16 cellular contexts compared by ENCODE assay signal in genomic region chr9:99234618-99235017, GRCh38. TPM values are rescaled to one million over a fixed set of nuclear protein-coding genes. Genes with fewer than 3 reads are reported as not detected.
DNase-seq lines count a peak whose midpoint lies in the region; ATAC-seq and TF ChIP-seq lines count a peak whose summit lies in the region.
"Had no signal": no experiment of that assay in that cellular context is flagged by ENCODE, and none has a peak within 500 bp of the region (broad histone marks: within the 10 kb centered on the region; RNA-seq: fewer than 3 reads in every experiment).

No MANE protein-coding gene starts in this region.

- no peak overlapping the region for H2AFZ ChIP-seq in MM.1S (ENCODE audit: low read length)

- H3K4me1 Mint-ChIP-seq in stimulated activated naive B cell treated with anti-CD40 and anti-IgM and Interleukin-4, amounts not matched to agents 10 μg/mL and 1 μg/mL and 100 μg/mL, for 72 hours = peaks cover 46 to 82% of the 10 kb centered on the region in 2 donors
- peaks cover 4 to 19% (median 6%) of the 10 kb centered on the region in 4 donors for H3K4me1 Mint-ChIP-seq in naive thymus-derived CD8-positive, alpha-beta T cell

- H3K4me1 ChIP-seq in left ventricle myocardium inferior (peaks cover 30% of the 10 kb centered on the region), MM.1S (ENCODE audit: low read length) (peaks cover 36% of the 10 kb centered on the region)
- H3K4me1 ChIP-seq: A549 had no signal

- H3K27ac Mint-ChIP-seq in stimulated activated naive B cell treated with anti-CD40 and anti-IgM and Interleukin-4, amounts not matched to agents 10 μg/mL and 1 μg/mL and 100 μg/mL, for 72 hours = peak overlapping the region; percentile 98
- peak overlapping the region in 1 of 10 donors; percentile 4 for H3K27ac Mint-ChIP-seq in naive thymus-derived CD8-positive, alpha-beta T cell

- H3K27me3 ChIP-seq in left ventricle myocardium inferior (ENCODE audit: low read depth) (no peaks in the 10 kb centered on the region), MM.1S (replicated peaks; ENCODE audit: insufficient read depth, low read length) (no peaks in the 10 kb centered on the region)

- peaks cover 35 to 63% of the 10 kb centered on the region in 2 donors for H3K36me3 Mint-ChIP-seq in stimulated activated naive B cell treated with anti-CD40 and anti-IgM and Interleukin-4, amounts not matched to agents 10 μg/mL and 1 μg/mL and 100 μg/mL, for 72 hours
- H3K36me3 Mint-ChIP-seq in naive thymus-derived CD8-positive, alpha-beta T cell = peaks cover 0 to 52% (median 16%) of the 10 kb centered on the region in 3 donors

- H3K9me2 ChIP-seq in MM.1S (replicated peaks; ENCODE audit: insufficient read depth, low read length) = no peaks in the 10 kb centered on the region

- intact Hi-C loops in left ventricle myocardium inferior (cut with micrococcal nuclease) = no loop called here
- intact Hi-C loops in cardiac septum (cut with DNase I) = no loop called here

- peaks cover 2 to 3% of the 10 kb centered on the region in 2 donors for H3K9me3 Mint-ChIP-seq in stimulated activated naive B cell treated with anti-CD40 and anti-IgM and Interleukin-4, amounts not matched to agents 10 μg/mL and 1 μg/mL and 100 μg/mL, for 72 hours
- no peaks in the 10 kb centered on the region for H3K9me3 Mint-ChIP-seq in naive thymus-derived CD8-positive, alpha-beta T cell
- H3K9me3 Mint-ChIP-seq: CD14-positive monocyte had no signal

- H4K20me1 ChIP-seq in MM.1S (ENCODE audit: insufficient read depth, low read length) = no peaks in the 10 kb centered on the region

- peak overlapping the region; percentile 19 to 52 for H3K4me3 Mint-ChIP-seq in stimulated activated naive B cell treated with anti-CD40 and anti-IgM and Interleukin-4, amounts not matched to agents 10 μg/mL and 1 μg/mL and 100 μg/mL, for 72 hours
- no peak overlapping the region for H3K4me3 Mint-ChIP-seq in naive thymus-derived CD8-positive, alpha-beta T cell
- H3K4me3 Mint-ChIP-seq: CD14-positive monocyte had no signal

- ATAC-seq in stimulated activated naive B cell treated with anti-CD40 and anti-IgM and Interleukin-4, amounts not matched to agents 10 μg/mL and 1 μg/mL and 100 μg/mL, for 72 hours (replicated peaks) = no peak
- ATAC-seq in naive thymus-derived CD8-positive, alpha-beta T cell = no peak
- ATAC-seq in HG03432 (IDR thresholded peaks at IDR 0.05; ENCODE audit: unreplicated experiment) = no peak
- ATAC-seq: A549 had no signal

- H3K27me3 Mint-ChIP-seq in stimulated activated naive B cell treated with anti-CD40 and anti-IgM and Interleukin-4, amounts not matched to agents 10 μg/mL and 1 μg/mL and 100 μg/mL, for 72 hours = no peaks in the 10 kb centered on the region
- no peaks in the 10 kb centered on the region for H3K27me3 Mint-ChIP-seq in naive thymus-derived CD8-positive, alpha-beta T cell

- peaks cover 43% of the 10 kb centered on the region for H3K36me3 ChIP-seq in left ventricle myocardium inferior
- peaks cover 5% of the 10 kb centered on the region; the same call in 1 of the 2 replicates for H3K36me3 ChIP-seq in MM.1S (replicated peaks; ENCODE audit: insufficient read depth, low read length)

- H3F3A ChIP-seq in MM.1S (ENCODE audit: insufficient read depth, low read length) = peaks cover 28% of the 10 kb centered on the region

- no peak overlapping the region for H3K4me3 ChIP-seq in left ventricle myocardium inferior
- H3K4me3 ChIP-seq in MM.1S (ENCODE audit: low read length) = no peak overlapping the region
- H3K4me3 ChIP-seq: A549 had no signal

- 0 out of 2 replicates have a peak overlapping the region, but pooled peaks have one; percentile 5 for H3K4me2 ChIP-seq in MM.1S (ENCODE audit: low read depth, low read length)
- H3K4me2 ChIP-seq: A549 had no signal

- peaks cover 14% of the 10 kb centered on the region; the same call in 1 of the 2 replicates for H3K79me2 ChIP-seq in MM.1S (ENCODE audit: low read length)

- no peak overlapping the region for H3K9ac ChIP-seq in MM.1S (ENCODE audit: low read length)

- no peak for TF ChIP-seq CTCF in left ventricle myocardium inferior (IDR thresholded peaks at IDR 0.05; ENCODE audit: borderline replicate concordance)
- no peak for TF ChIP-seq CTCF in MM.1S (IDR thresholded peaks at IDR 0.05; ENCODE audit: low read length)

- DNase-seq in left ventricle myocardium inferior = no peak
- DNase-seq in cardiac septum (ENCODE audit: low spot score) = no peak
- DNase-seq in MM.1S = no peak
- peak; percentile 7 for DNase-seq in cerebellar cortex (ENCODE audit: low spot score)
- no peak for DNase-seq in stimulated activated naive B cell treated with anti-CD40 and anti-IgM and Interleukin-4, amounts not matched to agents 10 μg/mL and 1 μg/mL and 100 μg/mL, for 72 hours
- DNase-seq in naive thymus-derived CD8-positive, alpha-beta T cell = no peak
- no peak for DNase-seq in GDM1 (lab: John Stamatoyannopoulos, UW)
- DNase-seq: COR-L47, DMS53, NCI-H1436, NCI-H2029 treated with DMSO at 0.1 percent for 48 hours, NCI-H510A treated with DMSO at 0.1 percent for 48 hours, OCI-M1 had no signal

- H3K27ac ChIP-seq in left ventricle myocardium inferior (replicated peaks) (peak overlapping the region; percentile 33), MM.1S (ENCODE audit: low read length) (peak overlapping the region; percentile 94)
- H3K27ac ChIP-seq: A549 had no signal

- H3K9me3 ChIP-seq in left ventricle myocardium inferior (replicated peaks) (no peaks in the 10 kb centered on the region), MM.1S (replicated peaks; ENCODE audit: insufficient read depth, low read length) (no peaks in the 10 kb centered on the region)
- H3K9me3 ChIP-seq: A549 had no signal

- POLR2A ChIA-PET in naive thymus-derived CD8-positive, alpha-beta T cell (lab: Charles Lee) = interaction anchor here (1.3 kb wide), 1 partner anchor 12 kb away, joined by 3 read pairs; the partner anchor contains the start of gene SEC61B

RNA-seq across cellular contexts. Expression of gene SEC61B, which starts 12.5 kb away (rescaled TPM):
- 39.8 TPM for total RNA-seq in left ventricle myocardium inferior
- 47.9 TPM for total RNA-seq in cardiac septum
- 10 to 100 TPM; 47.4 to 48.1 TPM for total RNA-seq in naive thymus-derived CD8-positive, alpha-beta T cell
- polyA plus RNA-seq in naive thymus-derived CD8-positive, alpha-beta T cell = 100 to 1,000 TPM; 218 to 285 (median 263) TPM

RNA-seq across cellular contexts. Expression of gene ALG2, which starts 12.9 kb away (rescaled TPM):
- total RNA-seq in left ventricle myocardium inferior (14.8 TPM), cardiac septum (16.0 TPM)
- total RNA-seq in naive thymus-derived CD8-positive, alpha-beta T cell = 10 to 100 TPM; 17.3 to 21.9 TPM
- 10 to 100 TPM; 16.1 to 23.7 (median 17.8) TPM for polyA plus RNA-seq in naive thymus-derived CD8-positive, alpha-beta T cell

Comparison
In these comparisons a context has a peak if more than half of its experiments do, and no peak if none do; other contexts are left out.
1. H3K4me3 Mint-ChIP-seq: peak in stimulated activated naive B cell treated with anti-CD40 and anti-IgM and Interleukin-4, amounts not matched to agents 10 μg/mL and 1 μg/mL and 100 μg/mL, for 72 hours (2 of 2); none in naive thymus-derived CD8-positive, alpha-beta T cell (0 of 10).